In the genomic region with DNA sequence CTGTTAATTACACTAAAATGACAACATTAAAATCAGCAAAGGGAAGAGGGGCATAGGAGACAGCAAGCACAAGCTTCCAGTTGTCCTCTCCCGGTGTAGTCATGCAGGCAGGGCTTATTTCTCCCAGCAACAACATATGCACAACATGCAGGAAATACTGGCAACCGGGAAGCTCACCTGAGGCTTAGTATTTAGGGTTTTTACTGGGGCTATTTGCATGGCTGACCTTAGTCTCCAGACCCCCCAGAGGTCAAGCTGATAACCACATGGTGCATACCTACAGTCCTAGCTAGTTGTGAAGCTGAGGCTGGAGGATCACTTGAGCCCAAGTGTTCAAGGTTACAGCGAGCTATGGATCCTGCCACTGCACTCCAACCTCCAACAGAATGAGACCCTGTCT, we compare ENCODE assay signal across 20 cellular contexts.
"Had no signal": no experiment of that assay in that cellular context is flagged by ENCODE, and none has a peak within 500 bp of the region (broad histone marks: within the 10 kb centered on the region; RNA-seq: fewer than 3 reads in every experiment).

No MANE protein-coding gene starts in this region.

- H3K27ac ChIP-seq: esophagus squamous epithelium, heart right ventricle, ovary, psoas muscle, skin epidermis, tibial nerve had no signal

- DNase-seq: activated CD4-positive, alpha-beta T cell treated with anti-CD3 and anti-CD28 coated beads, Interleukin-2, amount 10 ng/mL, durations not matched to agents 24 days and 14 days; activated CD4-positive, CD25-positive, alpha-beta regulatory T cell; activated CD8-positive, alpha-beta T cell treated with anti-CD3 and anti-CD28 coated beads for 36 hours; activated naive CD4-positive, alpha-beta T cell treated with Interleukin-2 at 50 U/mL for 16 hours; activated naive CD8-positive, alpha-beta T cell treated with anti-CD3 and anti-CD28 coated beads, Interleukin-2, amount 10 ng/mL, durations not matched to agents 7 days and 5 days; activated T-cell treated with anti-CD3 and anti-CD28 coated beads, Interleukin-2, amount 50 U/mL, for 1 hour; amygdala; dermis blood vessel endothelial cell; effector memory CD4-positive, alpha-beta T cell; esophagus squamous epithelium; heart right ventricle; immature natural killer cell; mesenchymal stem cell; naive thymus-derived CD4-positive, alpha-beta T cell; ovary; psoas muscle; right cardiac atrium; T-helper 9 cell had no signal

- H3K9me3 ChIP-seq: esophagus squamous epithelium, ovary, psoas muscle, tibial nerve had no signal

- H3K27me3 ChIP-seq: esophagus squamous epithelium, heart right ventricle, ovary, tibial nerve had no signal

- ATAC-seq: activated CD8-positive, alpha-beta T cell treated with anti-CD3 and anti-CD28 coated beads for 36 hours; naive thymus-derived CD4-positive, alpha-beta T cell; psoas muscle; right cardiac atrium had no signal

- H3K4me3 ChIP-seq: esophagus squamous epithelium, heart right ventricle, ovary, psoas muscle, skin epidermis, tibial nerve had no signal

- H3K36me3 ChIP-seq: esophagus squamous epithelium, heart right ventricle, ovary, tibial nerve had no signal
